ENCODE assay signal across 8 cellular contexts in the genomic region with DNA sequence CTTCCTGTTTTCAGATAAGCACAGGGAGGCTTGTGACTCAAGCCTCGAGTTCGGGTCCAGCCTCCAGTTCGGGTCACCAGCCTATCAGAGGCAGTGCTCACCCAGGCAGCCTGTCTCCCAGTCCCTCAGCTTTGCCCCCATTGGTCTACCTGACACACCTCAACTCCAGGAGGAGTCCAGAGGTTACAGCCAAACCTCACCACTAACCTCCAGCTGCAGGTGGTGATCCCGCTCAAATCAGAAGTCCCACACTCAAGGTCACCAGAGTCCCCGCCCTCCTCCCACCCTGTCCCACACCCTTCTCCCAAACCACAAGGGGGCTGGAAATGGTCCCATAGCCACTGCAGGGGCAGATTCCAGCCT. TPM values are rescaled to one million over a fixed set of nuclear protein-coding genes. Genes with fewer than 3 reads are reported as not detected.
DNase-seq lines count a peak whose midpoint lies in the region; ATAC-seq and TF ChIP-seq lines count a peak whose summit lies in the region.

No MANE protein-coding gene starts in this region.

- TF ChIP-seq RAD21 in IMR-90 (IDR thresholded peaks at IDR 0.05; ENCODE audit: low read length): no peak

- peak overlapping the region; percentile 51 for H2AK9ac ChIP-seq in IMR-90 (replicated peaks; ENCODE audit: low read depth, low read length, poor library complexity)

- H3K4me3 Mint-ChIP-seq in activated naive CD8-positive, alpha-beta T cell treated with anti-CD3 and anti-CD28 coated beads, Interleukin-2, amount 10 ng/mL, durations not matched to agents 7 days and 5 days: peak overlapping the region; percentile 79
- peak overlapping the region; percentile 74 to 95 (median 92) for H3K4me3 Mint-ChIP-seq in naive B cell

- peak overlapping the region; percentile 92; the same call in 1 of the 2 replicates for H3K23ac ChIP-seq in IMR-90 (ENCODE audit: low read depth, low read length)

- H3K4me3 ChIP-seq in IMR-90 (ENCODE audit: insufficient read depth, low read depth, low read length) (no peak overlapping the region), brain microvascular endothelial cell (ENCODE audit: low read depth, low read length) (no peak overlapping the region)

- CTCF ChIA-PET in IMR-90 (lab: Yijun Ruan, JAX): no interaction called here

- dilution Hi-C loops in IMR-90 (cut with HindIII; ENCODE audit: low sequenced_read_pairs, unreplicated experiment): no loop called here

- no peak overlapping the region for H3K4me2 ChIP-seq in IMR-90 (ENCODE audit: low read depth, low read length)

- H3K36me3 ChIP-seq in IMR-90 (ENCODE audit: control insufficient read depth, insufficient read depth, low read length) (peaks cover 1% of the 10 kb centered on the region; the same call in 1 of the 2 replicates), brain microvascular endothelial cell (replicated peaks) (no peaks in the 10 kb centered on the region)

- no peak overlapping the region for H4K91ac ChIP-seq in IMR-90 (ENCODE audit: insufficient read depth, low read depth, low read length)

- peaks cover 12% of the 10 kb centered on the region for H3K36me3 Mint-ChIP-seq in activated naive CD8-positive, alpha-beta T cell treated with anti-CD3 and anti-CD28 coated beads, Interleukin-2, amount 10 ng/mL, durations not matched to agents 7 days and 5 days
- no peaks in the 10 kb centered on the region for H3K36me3 Mint-ChIP-seq in naive B cell

- H2BK5ac ChIP-seq in IMR-90 (ENCODE audit: low read depth, low read length, poor library complexity, severe bottlenecking): no peak overlapping the region

- peak overlapping the region; percentile 64; the same call in 1 of the 2 replicates for H3K4ac ChIP-seq in IMR-90 (ENCODE audit: low read depth, low read length)

- H3K56ac ChIP-seq in IMR-90 (ENCODE audit: extremely low read depth, insufficient read depth, low read length): no peak overlapping the region

- peak overlapping the region; percentile 10; the same call in 1 of the 2 replicates for H2BK120ac ChIP-seq in IMR-90 (ENCODE audit: low read depth, low read length)

- BruUV-seq in IMR-90 (replicated peaks; lab: Mats Ljungman, UMichigan): no TSS peak

- H3K14ac ChIP-seq in IMR-90 (replicated peaks; ENCODE audit: low read depth, low read length): 0 out of 2 replicates have a peak overlapping the region, but pooled peaks have one; percentile 22

- TF ChIP-seq POLR2A in IMR-90 (IDR thresholded peaks at IDR 0.05; ENCODE audit: low read depth, low read length): no peak

- H3K79me1 ChIP-seq in IMR-90 (ENCODE audit: low read depth in 1 of 2, low read length in 2 of 2): peaks cover 11 to 30% of the 10 kb centered on the region in 2 experiments

- intact Hi-C loops in IMR-90 (cut with micrococcal nuclease): no loop called here

- H3K9me1 ChIP-seq in IMR-90 (ENCODE audit: insufficient read depth, low read length): peaks cover 16% of the 10 kb centered on the region; the same call in 1 of the 2 replicates

- no peak overlapping the region for H3K18ac ChIP-seq in IMR-90 (ENCODE audit: low read depth, low read length)

- H3K4me1 Mint-ChIP-seq in activated naive CD8-positive, alpha-beta T cell treated with anti-CD3 and anti-CD28 coated beads, Interleukin-2, amount 10 ng/mL, durations not matched to agents 7 days and 5 days: peaks cover 44% of the 10 kb centered on the region
- H3K4me1 Mint-ChIP-seq in naive B cell: peaks cover 40 to 59% (median 52%) of the 10 kb centered on the region in 3 donors

- H3K9me3 ChIP-seq in IMR-90 (ENCODE audit: control insufficient read depth, insufficient read depth, low read length): no peaks in the 10 kb centered on the region

- H3K27me3 Mint-ChIP-seq in activated naive CD8-positive, alpha-beta T cell treated with anti-CD3 and anti-CD28 coated beads, Interleukin-2, amount 10 ng/mL, durations not matched to agents 7 days and 5 days: no peaks in the 10 kb centered on the region
- no peaks in the 10 kb centered on the region for H3K27me3 Mint-ChIP-seq in naive B cell

- no peak overlapping the region for H2BK15ac ChIP-seq in IMR-90 (ENCODE audit: low read depth, low read length)

- POLR2A ChIA-PET in IMR-90 (lab: Charles Lee; ENCODE audit: unreplicated experiment): no interaction called here
- POLR2A ChIA-PET in activated naive CD8-positive, alpha-beta T cell treated with anti-CD3 and anti-CD28 coated beads, Interleukin-2, amount 10 ng/mL, durations not matched to agents 7 days and 5 days (lab: Charles Lee): interaction anchor here (1.0 to 2.9 kb wide), 3 partner anchors 9 to 121 kb away, joined by 3 to 14 read pairs (median 4); partner anchors contain the start of gene ORAI1

- ATAC-seq in IMR-90 (ENCODE audit: low read depth): no peak
- no peak for ATAC-seq in activated naive CD8-positive, alpha-beta T cell treated with anti-CD3 and anti-CD28 coated beads, Interleukin-2, amount 10 ng/mL, durations not matched to agents 7 days and 5 days (ENCODE audit: low read depth)
- ATAC-seq in naive B cell (ENCODE audit: low read depth in 2 of 2): no peak

- DNase-seq in Daoy (ENCODE audit: low read depth) (peak; percentile 65), IMR-90 (peak; percentile 29), naive B cell (no peak), medulla oblongata (ENCODE audit: extremely low spot score) (no peak), brain microvascular endothelial cell (no peak), pons (ENCODE audit: low spot score) (no peak)
- DNase-seq in activated naive CD8-positive, alpha-beta T cell treated with anti-CD3 and anti-CD28 coated beads, Interleukin-2, amount 10 ng/mL, durations not matched to agents 7 days and 5 days: no peak
- DNase-seq in activated CD8-positive, alpha-beta memory T cell treated with anti-CD3 and anti-CD28 coated beads, Interleukin-2, amount 50 U/mL, for 48 hours: no peak

- H3K27ac Mint-ChIP-seq in activated naive CD8-positive, alpha-beta T cell treated with anti-CD3 and anti-CD28 coated beads, Interleukin-2, amount 10 ng/mL, durations not matched to agents 7 days and 5 days: peak overlapping the region; percentile 75
- H3K27ac Mint-ChIP-seq in naive B cell: peak overlapping the region in 4 of 6 donors; percentile 96 to 97 (median 96)

- TF ChIP-seq CTCF in IMR-90 (conservative IDR thresholded peaks at IDR 0.05; ENCODE audit: low read depth, low read length): no peak
- TF ChIP-seq CTCF in brain microvascular endothelial cell (IDR thresholded peaks at IDR 0.05; ENCODE audit: low read depth, low read length, missing control alignments): no peak

- no peak overlapping the region for H4K8ac ChIP-seq in IMR-90 (ENCODE audit: low read depth in 2 of 2, low read length in 2 of 2)

- peaks cover 18% of the 10 kb centered on the region for H3K4me1 ChIP-seq in IMR-90 (ENCODE audit: control insufficient read depth, insufficient read depth, low read length)

- in situ Hi-C loops in IMR-90 (cut with MboI; ENCODE audit: low sequenced_read_pairs): no loop called here
- in situ Hi-C loops in brain microvascular endothelial cell (cut with HindIII; ENCODE audit: low pct_ligation_motif_present, low sequenced_read_pairs): no loop called here

- no peak overlapping the region for H3K9ac ChIP-seq in IMR-90 (ENCODE audit: low read depth, low read length)

- H2BK20ac ChIP-seq in IMR-90 (ENCODE audit: low read depth, low read length): no peak overlapping the region

- no peaks in the 10 kb centered on the region for H3K27me3 ChIP-seq in IMR-90 (ENCODE audit: control insufficient read depth, insufficient read depth, low read length)
- H3K27me3 ChIP-seq in brain microvascular endothelial cell (replicated peaks): no peaks in the 10 kb centered on the region

- no peak overlapping the region for H3K27ac ChIP-seq in IMR-90 (ENCODE audit: insufficient read depth, low read length)
- H3K27ac ChIP-seq in brain microvascular endothelial cell: no peak overlapping the region

- peak overlapping the region; percentile 9 for H2AFZ ChIP-seq in IMR-90 (replicated peaks; ENCODE audit: low read length, poor library complexity)

- 75% methylated on average over 4 of the region's 5 CpGs; no CpG with 5 or more reads in 1 of the 2 experiments for WGBS in IMR-90 (ENCODE audit: extremely low coverage in 2 of 2, insufficient read length in 1 of 2), 2 experiments

- H4K20me1 ChIP-seq in IMR-90 (ENCODE audit: insufficient read depth, low read length): peaks cover 7% of the 10 kb centered on the region; the same call in 1 of the 2 replicates

- H3K9me3 Mint-ChIP-seq in activated naive CD8-positive, alpha-beta T cell treated with anti-CD3 and anti-CD28 coated beads, Interleukin-2, amount 10 ng/mL, durations not matched to agents 7 days and 5 days: no peaks in the 10 kb centered on the region
- H3K9me3 Mint-ChIP-seq in naive B cell: no peaks in the 10 kb centered on the region

- no peak overlapping the region for H4K5ac ChIP-seq in IMR-90 (ENCODE audit: low read depth, low read length)

- peak overlapping the region; percentile 20; the same call in 1 of the 2 replicates for H2AK5ac ChIP-seq in IMR-90 (ENCODE audit: low read depth, low read length)

TF ChIP-seq in IMR-90, 13 proteins besides CTCF, POLR2A, EP300 and RAD21 (continues in another document):
- TF ChIP-seq RCOR1 (IDR thresholded peaks at IDR 0.05; ENCODE audit: insufficient replicate concordance, low read length) (no peak), NFE2L2 (IDR thresholded peaks at IDR 0.05; ENCODE audit: low read depth, low read length) (no peak), CHD1 (IDR thresholded peaks at IDR 0.05; ENCODE audit: low read depth, low read length) (no peak), USF2 (IDR thresholded peaks at IDR 0.05; ENCODE audit: low read depth, low read length) (no peak), SMC3 (IDR thresholded peaks at IDR 0.05; ENCODE audit: low read depth, low read length) (no peak), FOS (IDR thresholded peaks at IDR 0.05; ENCODE audit: low read depth, low read length) (no peak)

RNA-seq across cellular contexts. Expression of gene KDM2B, which starts 42.1 kb away (rescaled TPM):
- total RNA-seq in Daoy (2014; rRNA removed; shearing (Covaris generic)): 21.5 and 39.4 TPM in 2 replicates
- total RNA-seq in IMR-90 (2012; rRNA removed): 21.1 and 24.2 TPM in 2 replicates
- polyA plus RNA-seq in IMR-90 (2012; rRNA removed) (22.6 and 30.7 TPM in 2 replicates), naive B cell (ENCODE audit: low read depth in 6 of 6) (10 to 100 TPM; 25.5 to 46.5 (median 31.0) TPM)
- 19.7 and 20.6 TPM in 2 replicates for polyA plus RNA-seq in IMR-90 (2012; cell fraction: cytosol; rRNA removed)
- 51.3 and 95.2 TPM in 2 replicates for polyA plus RNA-seq in IMR-90 (2012; cell fraction: nucleus; rRNA removed; ENCODE audit: low replicate concordance)
- 10 to 100 TPM; 84.8 to 88.7 TPM for total RNA-seq in activated naive CD8-positive, alpha-beta T cell treated with anti-CD3 and anti-CD28 coated beads, Interleukin-2, amount 10 ng/mL, durations not matched to agents 7 days and 5 days

Comparison
In these comparisons a context has a peak if more than half of its experiments do, and no peak if none do; other contexts are left out.
1. DNase-seq: peak in Daoy (single experiment) and IMR-90 (single experiment); none in activated naive CD8-positive, alpha-beta T cell treated with anti-CD3 and anti-CD28 coated beads, Interleukin-2, amount 10 ng/mL, durations not matched to agents 7 days and 5 days (single experiment), naive B cell (single experiment), medulla oblongata (single experiment), brain microvascular endothelial cell (single experiment), pons (single experiment) and activated CD8-positive, alpha-beta memory T cell treated with anti-CD3 and anti-CD28 coated beads, Interleukin-2, amount 50 U/mL, for 48 hours (single experiment).